ENCODE assay signal across 24 cellular contexts in genomic region chrX:55787063-55787462, GRCh38.
"Had no signal": no experiment of that assay in that cellular context is flagged by ENCODE, and none has a peak within 500 bp of the region (broad histone marks: within the 10 kb centered on the region; RNA-seq: fewer than 3 reads in every experiment).

No MANE protein-coding gene starts in this region.

- H3K36me3 ChIP-seq: brain microvascular endothelial cell, WERI-Rb-1 had no signal

- H3K9ac ChIP-seq: KMS-11 had no signal

- FAIRE-seq: RCC 7860, TTC549 had no signal

- H3K27ac ChIP-seq: brain microvascular endothelial cell, KMS-11, WERI-Rb-1 had no signal

- H3K4me2 ChIP-seq: KMS-11 had no signal

- H3K27me3 ChIP-seq: brain microvascular endothelial cell had no signal

- DNase-seq: activated CD4-positive, alpha-beta memory T cell treated with anti-CD3 and anti-CD28 coated beads, Interleukin-2, amount 10 ng/mL, durations not matched to agents 7 days and 5 days; activated CD4-positive, alpha-beta T cell treated with anti-CD3 and anti-CD28 coated beads for 36 hours; activated CD4-positive, alpha-beta T cell treated with anti-CD3 and anti-CD28 coated beads, Interleukin-2, amount 50 U/mL, for 1 hour; activated gamma-delta T cell treated with Interleukin-2 at 50 U/mL for 16 hours; activated naive CD4-positive, alpha-beta T cell treated with anti-CD3 and anti-CD28 coated beads, Interleukin-2, amount 10 ng/mL, durations not matched to agents 7 days and 5 days; activated naive CD8-positive, alpha-beta T cell treated with anti-CD3 and anti-CD28 coated beads for 36 hours; activated T-cell treated with anti-CD3 and anti-CD28 coated beads, Interleukin-2, amount 50 U/mL, for 72 hours; brain microvascular endothelial cell; cerebellar nuclear complex; MM.1S; NCI-H1105; NCI-H1436; NCI-H1694 treated with DMSO at 0.1 percent for 48 hours; NCI-H2081; NCI-H510A treated with DMSO at 0.1 percent for 48 hours; NCI-H69; NK-92 treated with Interleukin-12 subunit alpha and Interleukin-12 subunit beta, amount 100 ng/mL, for 24 hours; SHP77 treated with DMSO at 0.1 percent for 48 hours; T-helper 2 cell; T1000; WERI-Rb-1 had no signal
